Comparison of ENCODE assay signal across 1 cellular context in genomic region chr6:149954377-149955255, GRCh38.
TF ChIP-seq lines count a peak whose summit lies in the region.

No MANE protein-coding gene starts in this region.

TF ChIP-seq in GM12878, 131 proteins besides CTCF, POLR2A, EP300 and RAD21:
- peak in 1 of 2 experiments; percentile 32; a peak in 1 of 4 replicates for TF ChIP-seq BHLHE40 (IDR thresholded peaks at IDR 0.05; ENCODE audit: borderline replicate concordance in 1 of 2, low read depth in 2 of 2, low read length in 1 of 2)
